In the genomic region with DNA sequence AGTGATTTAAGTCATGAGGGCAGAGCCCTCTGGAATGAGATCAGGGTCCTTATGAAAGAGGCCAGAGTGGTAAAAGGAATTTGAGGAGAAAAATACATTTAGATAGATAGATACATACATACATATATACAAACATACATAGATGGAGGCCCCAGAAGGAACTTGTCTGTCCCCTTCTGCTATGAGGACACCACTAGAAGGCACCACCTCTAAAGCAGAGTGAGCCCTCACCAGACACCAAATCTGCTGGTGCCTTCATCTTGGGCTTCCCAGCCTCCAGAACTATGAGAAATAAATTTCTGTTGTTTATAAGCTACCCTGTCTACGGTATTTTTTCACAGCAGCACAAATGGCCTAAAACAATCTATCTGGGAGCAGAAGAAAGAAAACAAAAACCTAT, we compare ENCODE assay signal across 9 cellular contexts. TPM values are rescaled to one million over a fixed set of nuclear protein-coding genes. Genes with fewer than 3 reads are reported as not detected.
DNase-seq lines count a peak whose midpoint lies in the region; ATAC-seq, FAIRE-seq and TF ChIP-seq lines count a peak whose summit lies in the region.
"Had no signal": no experiment of that assay in that cellular context is flagged by ENCODE, and none has a peak within 500 bp of the region (broad histone marks: within the 10 kb centered on the region; RNA-seq: fewer than 3 reads in every experiment).

No MANE protein-coding gene starts in this region.

- H3K4me3 Mint-ChIP-seq in natural killer cell, result peak overlapping the region; percentile 80
- H3K4me3 Mint-ChIP-seq in natural killer cell treated with Interleukin-12 subunit alpha and Interleukin-12 subunit beta and Interleukin-15 and Interleukin-18, amount 100 ng/mL, for 72 hours, result no peak overlapping the region
- H3K4me3 Mint-ChIP-seq in activated CD8-positive, alpha-beta T cell treated with anti-CD3 and anti-CD28 coated beads, Interleukin-2, amount 10 ng/mL, durations not matched to agents 7 days and 5 days, result peak overlapping the region; percentile 70

- H3K9me3 Mint-ChIP-seq in natural killer cell, result no peaks in the 10 kb centered on the region
- H3K9me3 Mint-ChIP-seq in natural killer cell treated with Interleukin-12 subunit alpha and Interleukin-12 subunit beta and Interleukin-15 and Interleukin-18, amount 100 ng/mL, for 72 hours, result no peaks in the 10 kb centered on the region
- H3K9me3 Mint-ChIP-seq in activated CD8-positive, alpha-beta T cell treated with anti-CD3 and anti-CD28 coated beads, Interleukin-2, amount 10 ng/mL, durations not matched to agents 7 days and 5 days (ENCODE audit: insufficient read depth), result no peaks in the 10 kb centered on the region
- H3K9me3 Mint-ChIP-seq: activated T-cell treated with anti-CD3 and anti-CD28 coated beads, Interleukin-2, amount 50 U/mL, for 72 hours had no signal

- peak overlapping the region; percentile 74 for H3K27ac ChIP-seq in mesenchymal stem cell (ENCODE audit: low read length, poor library complexity, severe bottlenecking)

- H3K4me3 ChIP-seq in mesenchymal stem cell (ENCODE audit: insufficient read depth in 1 of 2, low read depth in 1 of 2, low read length in 2 of 2), result no peak overlapping the region

- H3K4me1 ChIP-seq in mesenchymal stem cell (ENCODE audit: control insufficient read depth, insufficient read depth, low read depth, low read length), result peaks cover 28% of the 10 kb centered on the region

- H4K8ac ChIP-seq in mesenchymal stem cell (ENCODE audit: low read length), result no peak overlapping the region

- H3K4me2 ChIP-seq in mesenchymal stem cell (ENCODE audit: low read length, poor library complexity, severe bottlenecking), result no peak overlapping the region

- intact Hi-C loops in natural killer cell (cut with micrococcal nuclease), result loop anchor here (2.0 to 5.0 kb wide), 2 partner anchors 33 to 35 kb away; no protein-coding TSS in a partner anchor

- H3K79me1 ChIP-seq in mesenchymal stem cell (replicated peaks; ENCODE audit: low read length, poor library complexity, severe bottlenecking), result no peaks in the 10 kb centered on the region

- H2BK120ac ChIP-seq in mesenchymal stem cell (ENCODE audit: low read depth, low read length), result no peak overlapping the region

- 81% methylated on average over 1 of the region's 1 CpG for WGBS in mesenchymal stem cell

- peak overlapping the region; percentile 93 for H3K9ac ChIP-seq in mesenchymal stem cell (ENCODE audit: low read length)

- no peak overlapping the region for H3K23ac ChIP-seq in mesenchymal stem cell (ENCODE audit: low read length in 2 of 2)

- no peaks in the 10 kb centered on the region for H3K9me3 ChIP-seq in mesenchymal stem cell (ENCODE audit: control insufficient read depth, low read length)

- H3K36me3 Mint-ChIP-seq in natural killer cell, result no peaks in the 10 kb centered on the region
- peaks cover 5% of the 10 kb centered on the region for H3K36me3 Mint-ChIP-seq in natural killer cell treated with Interleukin-12 subunit alpha and Interleukin-12 subunit beta and Interleukin-15 and Interleukin-18, amount 100 ng/mL, for 72 hours
- peaks cover 65% of the 10 kb centered on the region for H3K36me3 Mint-ChIP-seq in activated CD8-positive, alpha-beta T cell treated with anti-CD3 and anti-CD28 coated beads, Interleukin-2, amount 10 ng/mL, durations not matched to agents 7 days and 5 days (ENCODE audit: low read depth)

- no peak overlapping the region for H2BK15ac ChIP-seq in mesenchymal stem cell (ENCODE audit: low read depth, poor library complexity, severe bottlenecking)

- H3K4me1 Mint-ChIP-seq in natural killer cell, result peaks cover 14 to 18% of the 10 kb centered on the region in 2 donors
- peaks cover 25 to 52% of the 10 kb centered on the region in 2 donors for H3K4me1 Mint-ChIP-seq in natural killer cell treated with Interleukin-12 subunit alpha and Interleukin-12 subunit beta and Interleukin-15 and Interleukin-18, amount 100 ng/mL, for 72 hours (ENCODE audit: low read depth in 2 of 2)
- H3K4me1 Mint-ChIP-seq in activated CD8-positive, alpha-beta T cell treated with anti-CD3 and anti-CD28 coated beads, Interleukin-2, amount 10 ng/mL, durations not matched to agents 7 days and 5 days (ENCODE audit: low read depth), result peaks cover 35% of the 10 kb centered on the region

- POLR2A ChIA-PET in activated CD8-positive, alpha-beta T cell treated with anti-CD3 and anti-CD28 coated beads, Interleukin-2, amount 10 ng/mL, durations not matched to agents 7 days and 5 days (lab: Charles Lee), result interaction anchor here (1.5 to 5.9 kb wide), 6 partner anchors 10 to 35 kb away, joined by 4 to 71 read pairs (median 20); no protein-coding TSS in a partner anchor

- H3K27ac Mint-ChIP-seq in natural killer cell, result no peak overlapping the region
- peak overlapping the region in 1 of 2 donors; percentile 94 for H3K27ac Mint-ChIP-seq in natural killer cell treated with Interleukin-12 subunit alpha and Interleukin-12 subunit beta and Interleukin-15 and Interleukin-18, amount 100 ng/mL, for 72 hours
- peak overlapping the region; percentile 95 for H3K27ac Mint-ChIP-seq in activated CD8-positive, alpha-beta T cell treated with anti-CD3 and anti-CD28 coated beads, Interleukin-2, amount 10 ng/mL, durations not matched to agents 7 days and 5 days
- H3K27ac Mint-ChIP-seq: activated T-cell treated with anti-CD3 and anti-CD28 coated beads, Interleukin-2, amount 50 U/mL, for 72 hours had no signal

- H3K36me3 ChIP-seq in mesenchymal stem cell (ENCODE audit: control insufficient read depth in 1 of 2, insufficient read depth in 2 of 2, low read depth in 1 of 2, low read length in 2 of 2), result peaks cover 0 to 2% of the 10 kb centered on the region in 2 experiments

- H4K91ac ChIP-seq in mesenchymal stem cell (ENCODE audit: low read length), result no peak overlapping the region

- peak overlapping the region in 1 of 2 experiments; percentile 24 for H2BK12ac ChIP-seq in mesenchymal stem cell (ENCODE audit: low read length in 2 of 2)

- CTCF ChIA-PET in activated CD8-positive, alpha-beta T cell treated with anti-CD3 and anti-CD28 coated beads, Interleukin-2, amount 10 ng/mL, durations not matched to agents 7 days and 5 days (lab: Charles Lee), result interaction anchor here (1.0 to 15.5 kb wide), 17 partner anchors 8 to 171 kb away, joined by 3 to 305 read pairs (median 5); no protein-coding TSS in a partner anchor

- H2AK5ac ChIP-seq in mesenchymal stem cell (ENCODE audit: low read length, severe bottlenecking), result peak overlapping the region; percentile 85

- no peak for TF ChIP-seq CTCF in natural killer cell (IDR thresholded peaks at IDR 0.05)

- ATAC-seq in natural killer cell, result peak in 1 of 3 donors; percentile 45
- no peak for ATAC-seq in natural killer cell treated with Interleukin-12 subunit alpha and Interleukin-12 subunit beta and Interleukin-15 and Interleukin-18, amount 100 ng/mL, for 72 hours
- ATAC-seq in activated CD8-positive, alpha-beta T cell treated with anti-CD3 and anti-CD28 coated beads, Interleukin-2, amount 10 ng/mL, durations not matched to agents 7 days and 5 days, result peak; percentile 24
- no peak for ATAC-seq in HG02973 (IDR thresholded peaks at IDR 0.05; ENCODE audit: unreplicated experiment)

- no peak overlapping the region for H3K14ac ChIP-seq in mesenchymal stem cell (ENCODE audit: low read length in 2 of 2)

- H3K18ac ChIP-seq in mesenchymal stem cell (ENCODE audit: low read depth in 1 of 2, low read length in 2 of 2), result peak overlapping the region in 1 of 2 experiments; percentile 71

- DNase-seq in natural killer cell (no peak), mesenchymal stem cell (peak; percentile 21), RCC 7860 (ENCODE audit: low spot score) (no peak), hippocampal formation (lab: John Stamatoyannopoulos, UW) (no peak), NCI-H446 treated with DMSO at 0.1 percent for 48 hours (lab: John Stamatoyannopoulos, UW) (no peak)
- no peak for DNase-seq in natural killer cell treated with Interleukin-12 subunit alpha and Interleukin-12 subunit beta and Interleukin-15 and Interleukin-18, amount 100 ng/mL, for 72 hours (ENCODE audit: low spot score)
- no peak for DNase-seq in activated CD8-positive, alpha-beta T cell treated with anti-CD3 and anti-CD28 coated beads, Interleukin-2, amount 10 ng/mL, durations not matched to agents 7 days and 5 days

- H2AFZ ChIP-seq in mesenchymal stem cell (ENCODE audit: low read depth, low read length), result no peak overlapping the region

- peak overlapping the region; percentile 39 for H2BK5ac ChIP-seq in mesenchymal stem cell (ENCODE audit: low read depth, low read length, poor library complexity, severe bottlenecking)

- no peak for FAIRE-seq in RCC 7860 (lab: Jason Lieb, UNC)

- H3K27me3 ChIP-seq in mesenchymal stem cell (ENCODE audit: control insufficient read depth in 1 of 2, insufficient read depth in 1 of 2, low read length in 2 of 2), result no peaks in the 10 kb centered on the region

- H3K4ac ChIP-seq in mesenchymal stem cell (ENCODE audit: low read depth in 1 of 2, low read length in 2 of 2), result peak overlapping the region in 1 of 2 experiments; percentile 40

- no peaks in the 10 kb centered on the region for H3K27me3 Mint-ChIP-seq in natural killer cell (ENCODE audit: low read depth in 2 of 2)
- no peaks in the 10 kb centered on the region for H3K27me3 Mint-ChIP-seq in natural killer cell treated with Interleukin-12 subunit alpha and Interleukin-12 subunit beta and Interleukin-15 and Interleukin-18, amount 100 ng/mL, for 72 hours
- no peaks in the 10 kb centered on the region for H3K27me3 Mint-ChIP-seq in activated CD8-positive, alpha-beta T cell treated with anti-CD3 and anti-CD28 coated beads, Interleukin-2, amount 10 ng/mL, durations not matched to agents 7 days and 5 days (ENCODE audit: low read depth)

RNA-seq across cellular contexts. Expression of gene TBC1D2B, which starts 7.9 kb away (rescaled TPM):
- 10 to 100 TPM; 54.0 to 83.5 (median 56.7) TPM for total RNA-seq in natural killer cell
- total RNA-seq in natural killer cell treated with Interleukin-12 subunit alpha and Interleukin-12 subunit beta and Interleukin-15 and Interleukin-18, amount 100 ng/mL, for 72 hours, result 10 to 100 TPM; 54.1 to 97.0 TPM
- 100 to 1,000 TPM; 109 to 119 TPM for total RNA-seq in activated CD8-positive, alpha-beta T cell treated with anti-CD3 and anti-CD28 coated beads, Interleukin-2, amount 10 ng/mL, durations not matched to agents 7 days and 5 days
- 43.1 TPM for polyA plus RNA-seq in mesenchymal stem cell (2013, experiment 1 of 2)
- 41.2 TPM for polyA plus RNA-seq in mesenchymal stem cell (2013, experiment 2 of 2)

RNA-seq across cellular contexts. Expression of gene SH2D7, which starts 22.7 kb away (rescaled TPM):
- total RNA-seq in natural killer cell, result not detected
- not detected for total RNA-seq in natural killer cell treated with Interleukin-12 subunit alpha and Interleukin-12 subunit beta and Interleukin-15 and Interleukin-18, amount 100 ng/mL, for 72 hours
- total RNA-seq in activated CD8-positive, alpha-beta T cell treated with anti-CD3 and anti-CD28 coated beads, Interleukin-2, amount 10 ng/mL, durations not matched to agents 7 days and 5 days, result under 1 TPM; 0.29 to 0.31 TPM
- polyA plus RNA-seq in mesenchymal stem cell (2013, experiment 1 of 2), result 0.01 TPM
- polyA plus RNA-seq in mesenchymal stem cell (2013, experiment 2 of 2), result 0.01 TPM
- total RNA-seq: activated T-cell treated with anti-CD3 and anti-CD28 coated beads, Interleukin-2, amount 50 U/mL, for 72 hours had no signal
